In genomic region chr11:92784313-92784712, GRCh38 we compare ENCODE assay signal across 23 cellular contexts.
DNase-seq lines count a peak whose midpoint lies in the region; ATAC-seq, FAIRE-seq and TF ChIP-seq lines count a peak whose summit lies in the region.
"Had no signal": no experiment of that assay in that cellular context is flagged by ENCODE, and none has a peak within 500 bp of the region (broad histone marks: within the 10 kb centered on the region; RNA-seq: fewer than 3 reads in every experiment).

No MANE protein-coding gene starts in this region.

- H3K27me3 ChIP-seq in astrocyte (ENCODE audit: insufficient read depth, low read length) = no peaks in the 10 kb centered on the region
- no peaks in the 10 kb centered on the region for H3K27me3 ChIP-seq in gastrocnemius medialis
- H3K27me3 ChIP-seq: BLaER1 treated with 17β-estradiol and CSF1 and Interleukin-3, amounts not matched to agents 10 nM and 100 nM; MG63; Peyer's patch had no signal

- H3K4me3 ChIP-seq in astrocyte (ENCODE audit: insufficient read depth, low read depth, low read length) (no peak overlapping the region), gastrocnemius medialis (no peak overlapping the region)
- H3K4me3 ChIP-seq: BLaER1 treated with 17β-estradiol and CSF1 and Interleukin-3, amounts not matched to agents 10 nM and 100 nM; K562; MG63; Peyer's patch had no signal

- no peak overlapping the region for H3K27ac Mint-ChIP-seq in astrocyte (ENCODE audit: unreplicated experiment)
- H3K27ac Mint-ChIP-seq: CD4-positive, alpha-beta memory T cell had no signal

- no peaks in the 10 kb centered on the region for H3K79me2 ChIP-seq in astrocyte (ENCODE audit: insufficient read depth, low read length)

- intact Hi-C loops in gastrocnemius medialis (cut with DNase I; ENCODE audit: low total_unique reads) = no loop called here

- H3K9me3 Mint-ChIP-seq in astrocyte (ENCODE audit: unreplicated experiment) = no peaks in the 10 kb centered on the region

- H3K4me2 ChIP-seq in astrocyte (ENCODE audit: low read length) = no peak overlapping the region
- H3K4me2 ChIP-seq: BLaER1 treated with 17β-estradiol and CSF1 and Interleukin-3, amounts not matched to agents 10 nM and 100 nM had no signal

- H3K27me3 Mint-ChIP-seq in astrocyte (ENCODE audit: low read depth, unreplicated experiment) = no peaks in the 10 kb centered on the region
- H3K27me3 Mint-ChIP-seq: CD4-positive, alpha-beta memory T cell had no signal

- no peak for TF ChIP-seq POLR2A in gastrocnemius medialis (IDR thresholded peaks at IDR 0.05)

- no peak for FAIRE-seq in astrocyte (lab: Jason Lieb, UNC)
- FAIRE-seq: GM18507, GM19239, HepG2, K562 had no signal

- H3K9me3 ChIP-seq in astrocyte (ENCODE audit: insufficient read depth, low read depth, low read length) = no peaks in the 10 kb centered on the region
- H3K9me3 ChIP-seq in gastrocnemius medialis = no peaks in the 10 kb centered on the region
- H3K9me3 ChIP-seq: BLaER1 treated with 17β-estradiol and CSF1 and Interleukin-3, amounts not matched to agents 10 nM and 100 nM; MG63; Peyer's patch had no signal

- H3K36me3 Mint-ChIP-seq in astrocyte (ENCODE audit: low read depth, unreplicated experiment) = peaks cover 6% of the 10 kb centered on the region
- H3K36me3 Mint-ChIP-seq: CD4-positive, alpha-beta memory T cell had no signal

- in situ Hi-C loops in G401 (cut with HindIII; ENCODE audit: low sequenced_read_pairs) = no loop called here
- in situ Hi-C loops in gastrocnemius medialis (cut with MboI; ENCODE audit: low sequenced_read_pairs in 4 of 4) = no loop called here

- no peak for ATAC-seq in gastrocnemius medialis
- ATAC-seq: HepG2, K562, SK-N-SH treated with all-trans-retinoic acid at 6 μM for 48 hours had no signal

- H3K9ac ChIP-seq in astrocyte (ENCODE audit: low read length) = no peak overlapping the region
- H3K9ac ChIP-seq: BLaER1 treated with 17β-estradiol and CSF1 and Interleukin-3, amounts not matched to agents 10 nM and 100 nM had no signal

- no peaks in the 10 kb centered on the region for H4K20me1 ChIP-seq in astrocyte (ENCODE audit: insufficient read depth, low read length)
- H4K20me1 ChIP-seq: BLaER1 treated with 17β-estradiol and CSF1 and Interleukin-3, amounts not matched to agents 10 nM and 100 nM had no signal

- H3K4me1 ChIP-seq in astrocyte (ENCODE audit: insufficient read depth, low read length) (no peaks in the 10 kb centered on the region), gastrocnemius medialis (no peaks in the 10 kb centered on the region)
- H3K4me1 ChIP-seq: BLaER1 treated with 17β-estradiol and CSF1 and Interleukin-3, amounts not matched to agents 10 nM and 100 nM; Peyer's patch had no signal

- no peaks in the 10 kb centered on the region for H3K4me1 Mint-ChIP-seq in astrocyte (ENCODE audit: low read depth, unreplicated experiment)
- H3K4me1 Mint-ChIP-seq: CD4-positive, alpha-beta memory T cell had no signal

- H3K4me3 Mint-ChIP-seq in astrocyte (ENCODE audit: unreplicated experiment) = no peak overlapping the region
- H3K4me3 Mint-ChIP-seq: CD4-positive, alpha-beta memory T cell had no signal

- H3K27ac ChIP-seq in astrocyte (ENCODE audit: low read depth, low read length) (no peak overlapping the region), gastrocnemius medialis (no peak overlapping the region)
- H3K27ac ChIP-seq: BLaER1 treated with 17β-estradiol and CSF1 and Interleukin-3, amounts not matched to agents 10 nM and 100 nM; Peyer's patch had no signal

- TF ChIP-seq CTCF in astrocyte (IDR thresholded peaks at IDR 0.05; ENCODE audit: insufficient read depth, low read depth, low read length) (no peak), gastrocnemius medialis (IDR thresholded peaks at IDR 0.05 in 4 of 5, conservative IDR thresholded peaks at IDR 0.05 in 1 of 5) (no peak)

- H3K36me3 ChIP-seq in astrocyte (ENCODE audit: insufficient read depth, low read length) = no peaks in the 10 kb centered on the region
- H3K36me3 ChIP-seq in gastrocnemius medialis = no peaks in the 10 kb centered on the region
- H3K36me3 ChIP-seq: BLaER1 treated with 17β-estradiol and CSF1 and Interleukin-3, amounts not matched to agents 10 nM and 100 nM; MG63; Peyer's patch had no signal

- DNase-seq in G401 (ENCODE audit: low spot score) (peak; percentile 23), astrocyte (ENCODE audit: low read depth) (no peak), midbrain (lab: John Stamatoyannopoulos, UW) (peak; percentile 45), gastrocnemius medialis (no peak), inferior parietal cortex (ENCODE audit: extremely low spot score) (no peak), NCI-H2107 treated with DMSO at 0.1 percent for 48 hours (lab: John Stamatoyannopoulos, UW; ENCODE audit: unreplicated experiment) (no peak), occipital lobe (lab: John Stamatoyannopoulos, UW) (no peak)
- DNase-seq: ACHN; CD4-positive, alpha-beta memory T cell; GDM1; MG63; NCI-H1417; NCI-H1694 treated with DMSO at 0.1 percent for 48 hours; NCI-H2081 treated with DMSO at 0.1 percent for 48 hours; NCI-H2227 treated with DMSO at 0.1 percent for 48 hours; NCI-H510A; Peyer's patch had no signal

- peak overlapping the region; percentile 0 for H2AFZ ChIP-seq in astrocyte (ENCODE audit: low read depth, low read length)

Comparison
In these comparisons a context has a peak if more than half of its experiments do, and no peak if none do; other contexts are left out.
1. DNase-seq: peak in G401 (single experiment) and midbrain (single experiment); none in astrocyte (single experiment), gastrocnemius medialis (0 of 2), inferior parietal cortex (single experiment), NCI-H2107 treated with DMSO at 0.1 percent for 48 hours (single experiment) and occipital lobe (single experiment).